ENCODE assay signal across 1 cellular context in the genomic region with DNA sequence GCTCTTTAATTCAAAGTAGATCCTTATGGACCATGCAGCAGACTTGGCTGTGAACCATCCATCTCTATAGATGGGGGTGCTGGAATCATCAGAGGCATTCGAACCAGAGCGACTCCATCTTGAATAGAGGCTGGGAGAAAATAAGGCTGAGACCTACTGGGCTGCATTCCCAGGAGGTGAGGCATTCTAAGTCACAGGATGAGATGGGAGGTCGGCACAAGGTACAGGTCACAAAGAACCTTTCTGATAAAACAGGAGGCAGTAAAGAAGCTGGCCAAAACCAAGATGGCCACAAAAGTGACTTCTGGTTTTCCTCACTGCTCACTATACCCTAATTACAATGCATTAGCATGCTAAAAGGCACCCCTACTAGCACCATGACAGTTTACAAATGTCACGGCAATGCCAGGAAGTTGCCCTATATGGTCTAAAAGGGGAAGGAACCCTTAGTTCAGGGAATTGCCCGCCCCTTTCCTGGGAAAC.
A peak's percentile ranks its signal among the peaks of the same experiment; 100 is the strongest.
TF ChIP-seq lines count a peak whose summit lies in the region.

No MANE protein-coding gene starts in this region.

TF ChIP-seq in K562, 482 proteins besides CTCF, POLR2A, EP300 and RAD21 (continued from another document and continues in another):
- TF ChIP-seq, protein P1, sequence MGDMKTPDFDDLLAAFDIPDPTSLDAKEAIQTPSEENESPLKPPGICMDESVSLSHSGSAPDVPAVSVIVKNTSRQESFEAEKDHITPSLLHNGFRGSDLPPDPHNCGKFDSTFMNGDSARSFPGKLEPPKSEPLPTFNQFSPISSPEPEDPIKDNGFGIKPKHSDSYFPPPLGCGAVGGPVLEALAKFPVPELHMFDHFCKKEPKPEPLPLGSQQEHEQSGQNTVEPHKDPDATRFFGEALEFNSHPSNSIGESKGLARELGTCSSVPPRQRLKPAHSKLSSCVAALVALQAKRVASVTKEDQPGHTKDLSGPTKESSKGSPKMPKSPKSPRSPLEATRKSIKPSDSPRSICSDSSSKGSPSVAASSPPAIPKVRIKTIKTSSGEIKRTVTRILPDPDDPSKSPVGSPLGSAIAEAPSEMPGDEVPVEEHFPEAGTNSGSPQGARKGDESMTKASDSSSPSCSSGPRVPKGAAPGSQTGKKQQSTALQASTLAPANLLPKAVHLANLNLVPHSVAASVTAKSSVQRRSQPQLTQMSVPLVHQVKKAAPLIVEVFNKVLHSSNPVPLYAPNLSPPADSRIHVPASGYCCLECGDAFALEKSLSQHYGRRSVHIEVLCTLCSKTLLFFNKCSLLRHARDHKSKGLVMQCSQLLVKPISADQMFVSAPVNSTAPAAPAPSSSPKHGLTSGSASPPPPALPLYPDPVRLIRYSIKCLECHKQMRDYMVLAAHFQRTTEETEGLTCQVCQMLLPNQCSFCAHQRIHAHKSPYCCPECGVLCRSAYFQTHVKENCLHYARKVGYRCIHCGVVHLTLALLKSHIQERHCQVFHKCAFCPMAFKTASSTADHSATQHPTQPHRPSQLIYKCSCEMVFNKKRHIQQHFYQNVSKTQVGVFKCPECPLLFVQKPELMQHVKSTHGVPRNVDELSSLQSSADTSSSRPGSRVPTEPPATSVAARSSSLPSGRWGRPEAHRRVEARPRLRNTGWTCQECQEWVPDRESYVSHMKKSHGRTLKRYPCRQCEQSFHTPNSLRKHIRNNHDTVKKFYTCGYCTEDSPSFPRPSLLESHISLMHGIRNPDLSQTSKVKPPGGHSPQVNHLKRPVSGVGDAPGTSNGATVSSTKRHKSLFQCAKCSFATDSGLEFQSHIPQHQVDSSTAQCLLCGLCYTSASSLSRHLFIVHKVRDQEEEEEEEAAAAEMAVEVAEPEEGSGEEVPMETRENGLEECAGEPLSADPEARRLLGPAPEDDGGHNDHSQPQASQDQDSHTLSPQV (IDR thresholded peaks at IDR 0.05), result no peak
- TF ChIP-seq CTBP1 (IDR thresholded peaks at IDR 0.05; ENCODE audit: borderline replicate concordance) (no peak), DACH1 (IDR thresholded peaks at IDR 0.05; ENCODE audit: partially characterized antibody) (no peak), RBFOX2 (IDR thresholded peaks at IDR 0.05; ENCODE audit: low read depth, low read length) (no peak), TOE1 (IDR thresholded peaks at IDR 0.05; ENCODE audit: borderline replicate concordance) (no peak), TOE1 (CRISPR knock-in tag; IDR thresholded peaks at IDR 0.05; ENCODE audit: borderline replicate concordance, low read depth) (no peak), TCF7 (IDR thresholded peaks at IDR 0.05; ENCODE audit: borderline replicate concordance) (no peak), SIRT6 (IDR thresholded peaks at IDR 0.05; ENCODE audit: low read depth, low read length) (no peak), ZKSCAN8 (CRISPR knock-in tag; IDR thresholded peaks at IDR 0.05) (peak; percentile 63; the same call in 1 of the 2 replicates), HMG20B (CRISPR knock-in tag; IDR thresholded peaks at IDR 0.05) (no peak), DPF2 (IDR thresholded peaks at IDR 0.05) (no peak), SMAD4 (CRISPR knock-in tag; conservative IDR thresholded peaks at IDR 0.05) (peak; percentile 57; the same call in 1 of the 2 replicates), SLC30A9 (CRISPR knock-in tag; IDR thresholded peaks at IDR 0.05) (no peak), MCM5 (IDR thresholded peaks at IDR 0.05; ENCODE audit: low read depth) (no peak), ZNF644 (tag; IDR thresholded peaks at IDR 0.05; ENCODE audit: low read depth) (no peak), ZNF830 (CRISPR knock-in tag; IDR thresholded peaks at IDR 0.05) (peak; percentile 91; the same call in 1 of the 2 replicates), MBD2 (IDR thresholded peaks at IDR 0.05; ENCODE audit: borderline replicate concordance, low read depth) (no peak), ZNF212 (CRISPR knock-in tag; IDR thresholded peaks at IDR 0.05) (no peak), TBL1XR1 (IDR thresholded peaks at IDR 0.05; ENCODE audit: low read length in 2 of 2) (no peak), ZEB2 (IDR thresholded peaks at IDR 0.05) (no peak), ZNF217 (CRISPR knock-in tag; IDR thresholded peaks at IDR 0.05) (no peak), BRCA1 (IDR thresholded peaks at IDR 0.05) (no peak), BRCA1 (CRISPR knock-in tag; IDR thresholded peaks at IDR 0.05) (no peak), STAG1 (CRISPR knock-in tag; IDR thresholded peaks at IDR 0.05; ENCODE audit: borderline replicate concordance) (no peak), HDAC1 (IDR thresholded peaks at IDR 0.05) (no peak), ZNF57 (CRISPR knock-in tag; IDR thresholded peaks at IDR 0.05) (no peak), ASH1L (IDR thresholded peaks at IDR 0.05; ENCODE audit: borderline replicate concordance, low read depth, partially characterized antibody) (no peak), SMAD1 (IDR thresholded peaks at IDR 0.05; ENCODE audit: low read depth, low read length, partially characterized antibody) (no peak), ZNF707 (CRISPR knock-in tag; conservative IDR thresholded peaks at IDR 0.05) (no peak), GABPA (tag; conservative IDR thresholded peaks at IDR 0.05; ENCODE audit: low read depth) (peak; percentile 32), DIDO1 (tag; IDR thresholded peaks at IDR 0.05; ENCODE audit: low read depth) (peak; percentile 63), NFYB (IDR thresholded peaks at IDR 0.05; ENCODE audit: extremely low read depth, insufficient read length) (no peak), MCM7 (IDR thresholded peaks at IDR 0.05) (no peak), POLR2G (IDR thresholded peaks at IDR 0.05; ENCODE audit: low read depth, low read length) (no peak), CREBBP (IDR thresholded peaks at IDR 0.05; ENCODE audit: low read depth, low read length) (no peak), MAFF (IDR thresholded peaks at IDR 0.05; ENCODE audit: low read length) (no peak), PRMT5 (CRISPR knock-in tag; IDR thresholded peaks at IDR 0.05) (no peak), JUND (IDR thresholded peaks at IDR 0.05; ENCODE audit: borderline replicate concordance, low read depth, low read length) (no peak), JUND (tag; IDR thresholded peaks at IDR 0.05; ENCODE audit: borderline replicate concordance, low read depth, low read length) (no peak), ZNF717 (CRISPR knock-in tag; IDR thresholded peaks at IDR 0.05) (no peak), NCOA1 (IDR thresholded peaks at IDR 0.05; ENCODE audit: low read depth) (no peak), RCOR1 (IDR thresholded peaks at IDR 0.05; ENCODE audit: borderline replicate concordance in 1 of 2, low read depth in 2 of 2, low read length in 2 of 2) (no peak), NFRKB (IDR thresholded peaks at IDR 0.05; ENCODE audit: low read depth) (no peak)
- TF ChIP-seq, protein P2, sequence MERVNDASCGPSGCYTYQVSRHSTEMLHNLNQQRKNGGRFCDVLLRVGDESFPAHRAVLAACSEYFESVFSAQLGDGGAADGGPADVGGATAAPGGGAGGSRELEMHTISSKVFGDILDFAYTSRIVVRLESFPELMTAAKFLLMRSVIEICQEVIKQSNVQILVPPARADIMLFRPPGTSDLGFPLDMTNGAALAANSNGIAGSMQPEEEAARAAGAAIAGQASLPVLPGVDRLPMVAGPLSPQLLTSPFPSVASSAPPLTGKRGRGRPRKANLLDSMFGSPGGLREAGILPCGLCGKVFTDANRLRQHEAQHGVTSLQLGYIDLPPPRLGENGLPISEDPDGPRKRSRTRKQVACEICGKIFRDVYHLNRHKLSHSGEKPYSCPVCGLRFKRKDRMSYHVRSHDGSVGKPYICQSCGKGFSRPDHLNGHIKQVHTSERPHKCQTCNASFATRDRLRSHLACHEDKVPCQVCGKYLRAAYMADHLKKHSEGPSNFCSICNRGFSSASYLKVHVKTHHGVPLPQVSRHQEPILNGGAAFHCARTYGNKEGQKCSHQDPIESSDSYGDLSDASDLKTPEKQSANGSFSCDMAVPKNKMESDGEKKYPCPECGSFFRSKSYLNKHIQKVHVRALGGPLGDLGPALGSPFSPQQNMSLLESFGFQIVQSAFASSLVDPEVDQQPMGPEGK (CRISPR knock-in tag; IDR thresholded peaks at IDR 0.05; ENCODE audit: borderline replicate concordance), result peak; percentile 80; the same call in 1 of the 2 replicates
- TF ChIP-seq, protein P3, sequence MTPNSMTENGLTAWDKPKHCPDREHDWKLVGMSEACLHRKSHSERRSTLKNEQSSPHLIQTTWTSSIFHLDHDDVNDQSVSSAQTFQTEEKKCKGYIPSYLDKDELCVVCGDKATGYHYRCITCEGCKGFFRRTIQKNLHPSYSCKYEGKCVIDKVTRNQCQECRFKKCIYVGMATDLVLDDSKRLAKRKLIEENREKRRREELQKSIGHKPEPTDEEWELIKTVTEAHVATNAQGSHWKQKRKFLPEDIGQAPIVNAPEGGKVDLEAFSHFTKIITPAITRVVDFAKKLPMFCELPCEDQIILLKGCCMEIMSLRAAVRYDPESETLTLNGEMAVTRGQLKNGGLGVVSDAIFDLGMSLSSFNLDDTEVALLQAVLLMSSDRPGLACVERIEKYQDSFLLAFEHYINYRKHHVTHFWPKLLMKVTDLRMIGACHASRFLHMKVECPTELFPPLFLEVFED (CRISPR knock-in tag; conservative IDR thresholded peaks at IDR 0.05), result peak; percentile 75; the same call in 1 of the 2 replicates
- TF ChIP-seq, protein P4, sequence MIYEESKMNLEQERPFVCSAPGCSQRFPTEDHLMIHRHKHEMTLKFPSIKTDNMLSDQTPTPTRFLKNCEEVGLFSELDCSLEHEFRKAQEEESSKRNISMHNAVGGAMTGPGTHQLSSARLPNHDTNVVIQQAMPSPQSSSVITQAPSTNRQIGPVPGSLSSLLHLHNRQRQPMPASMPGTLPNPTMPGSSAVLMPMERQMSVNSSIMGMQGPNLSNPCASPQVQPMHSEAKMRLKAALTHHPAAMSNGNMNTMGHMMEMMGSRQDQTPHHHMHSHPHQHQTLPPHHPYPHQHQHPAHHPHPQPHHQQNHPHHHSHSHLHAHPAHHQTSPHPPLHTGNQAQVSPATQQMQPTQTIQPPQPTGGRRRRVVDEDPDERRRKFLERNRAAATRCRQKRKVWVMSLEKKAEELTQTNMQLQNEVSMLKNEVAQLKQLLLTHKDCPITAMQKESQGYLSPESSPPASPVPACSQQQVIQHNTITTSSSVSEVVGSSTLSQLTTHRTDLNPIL (CRISPR knock-in tag; IDR thresholded peaks at IDR 0.05), result peak; percentile 76; the same call in 1 of the 2 replicates
- TF ChIP-seq, protein P5, sequence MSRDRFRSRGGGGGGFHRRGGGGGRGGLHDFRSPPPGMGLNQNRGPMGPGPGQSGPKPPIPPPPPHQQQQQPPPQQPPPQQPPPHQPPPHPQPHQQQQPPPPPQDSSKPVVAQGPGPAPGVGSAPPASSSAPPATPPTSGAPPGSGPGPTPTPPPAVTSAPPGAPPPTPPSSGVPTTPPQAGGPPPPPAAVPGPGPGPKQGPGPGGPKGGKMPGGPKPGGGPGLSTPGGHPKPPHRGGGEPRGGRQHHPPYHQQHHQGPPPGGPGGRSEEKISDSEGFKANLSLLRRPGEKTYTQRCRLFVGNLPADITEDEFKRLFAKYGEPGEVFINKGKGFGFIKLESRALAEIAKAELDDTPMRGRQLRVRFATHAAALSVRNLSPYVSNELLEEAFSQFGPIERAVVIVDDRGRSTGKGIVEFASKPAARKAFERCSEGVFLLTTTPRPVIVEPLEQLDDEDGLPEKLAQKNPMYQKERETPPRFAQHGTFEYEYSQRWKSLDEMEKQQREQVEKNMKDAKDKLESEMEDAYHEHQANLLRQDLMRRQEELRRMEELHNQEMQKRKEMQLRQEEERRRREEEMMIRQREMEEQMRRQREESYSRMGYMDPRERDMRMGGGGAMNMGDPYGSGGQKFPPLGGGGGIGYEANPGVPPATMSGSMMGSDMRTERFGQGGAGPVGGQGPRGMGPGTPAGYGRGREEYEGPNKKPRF (IDR thresholded peaks at IDR 0.05; ENCODE audit: low read depth, low read length), result no peak
- TF ChIP-seq, protein P6, sequence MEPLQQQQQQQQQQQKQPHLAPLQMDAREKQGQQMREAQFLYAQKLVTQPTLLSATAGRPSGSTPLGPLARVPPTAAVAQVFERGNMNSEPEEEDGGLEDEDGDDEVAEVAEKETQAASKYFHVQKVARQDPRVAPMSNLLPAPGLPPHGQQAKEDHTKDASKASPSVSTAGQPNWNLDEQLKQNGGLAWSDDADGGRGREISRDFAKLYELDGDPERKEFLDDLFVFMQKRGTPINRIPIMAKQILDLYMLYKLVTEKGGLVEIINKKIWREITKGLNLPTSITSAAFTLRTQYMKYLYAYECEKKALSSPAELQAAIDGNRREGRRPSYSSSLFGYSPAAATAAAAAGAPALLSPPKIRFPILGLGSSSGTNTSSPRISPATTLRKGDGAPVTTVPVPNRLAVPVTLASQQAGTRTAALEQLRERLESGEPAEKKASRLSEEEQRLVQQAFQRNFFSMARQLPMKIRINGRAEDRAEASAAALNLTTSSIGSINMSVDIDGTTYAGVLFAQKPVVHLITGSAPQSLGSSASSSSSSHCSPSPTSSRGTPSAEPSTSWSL (CRISPR knock-in tag; IDR thresholded peaks at IDR 0.05; ENCODE audit: borderline replicate concordance), result no peak
- TF ChIP-seq, protein P7, sequence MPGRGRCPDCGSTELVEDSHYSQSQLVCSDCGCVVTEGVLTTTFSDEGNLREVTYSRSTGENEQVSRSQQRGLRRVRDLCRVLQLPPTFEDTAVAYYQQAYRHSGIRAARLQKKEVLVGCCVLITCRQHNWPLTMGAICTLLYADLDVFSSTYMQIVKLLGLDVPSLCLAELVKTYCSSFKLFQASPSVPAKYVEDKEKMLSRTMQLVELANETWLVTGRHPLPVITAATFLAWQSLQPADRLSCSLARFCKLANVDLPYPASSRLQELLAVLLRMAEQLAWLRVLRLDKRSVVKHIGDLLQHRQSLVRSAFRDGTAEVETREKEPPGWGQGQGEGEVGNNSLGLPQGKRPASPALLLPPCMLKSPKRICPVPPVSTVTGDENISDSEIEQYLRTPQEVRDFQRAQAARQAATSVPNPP (IDR thresholded peaks at IDR 0.05; ENCODE audit: borderline replicate concordance, insufficient read depth, insufficient read length), result no peak
- TF ChIP-seq, protein P8, sequence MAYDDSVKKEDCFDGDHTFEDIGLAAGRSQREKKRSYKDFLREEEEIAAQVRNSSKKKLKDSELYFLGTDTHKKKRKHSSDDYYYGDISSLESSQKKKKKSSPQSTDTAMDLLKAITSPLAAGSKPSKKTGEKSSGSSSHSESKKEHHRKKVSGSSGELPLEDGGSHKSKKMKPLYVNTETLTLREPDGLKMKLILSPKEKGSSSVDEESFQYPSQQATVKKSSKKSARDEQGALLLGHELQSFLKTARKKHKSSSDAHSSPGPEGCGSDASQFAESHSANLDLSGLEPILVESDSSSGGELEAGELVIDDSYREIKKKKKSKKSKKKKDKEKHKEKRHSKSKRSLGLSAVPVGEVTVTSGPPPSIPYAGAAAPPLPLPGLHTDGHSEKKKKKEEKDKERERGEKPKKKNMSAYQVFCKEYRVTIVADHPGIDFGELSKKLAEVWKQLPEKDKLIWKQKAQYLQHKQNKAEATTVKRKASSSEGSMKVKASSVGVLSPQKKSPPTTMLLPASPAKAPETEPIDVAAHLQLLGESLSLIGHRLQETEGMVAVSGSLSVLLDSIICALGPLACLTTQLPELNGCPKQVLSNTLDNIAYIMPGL (CRISPR knock-in tag; IDR thresholded peaks at IDR 0.05), result no peak
- TF ChIP-seq, protein P9, sequence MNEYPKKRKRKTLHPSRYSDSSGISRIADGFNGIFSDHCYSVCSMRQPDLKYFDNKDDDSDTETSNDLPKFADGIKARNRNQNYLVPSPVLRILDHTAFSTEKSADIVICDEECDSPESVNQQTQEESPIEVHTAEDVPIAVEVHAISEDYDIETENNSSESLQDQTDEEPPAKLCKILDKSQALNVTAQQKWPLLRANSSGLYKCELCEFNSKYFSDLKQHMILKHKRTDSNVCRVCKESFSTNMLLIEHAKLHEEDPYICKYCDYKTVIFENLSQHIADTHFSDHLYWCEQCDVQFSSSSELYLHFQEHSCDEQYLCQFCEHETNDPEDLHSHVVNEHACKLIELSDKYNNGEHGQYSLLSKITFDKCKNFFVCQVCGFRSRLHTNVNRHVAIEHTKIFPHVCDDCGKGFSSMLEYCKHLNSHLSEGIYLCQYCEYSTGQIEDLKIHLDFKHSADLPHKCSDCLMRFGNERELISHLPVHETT (CRISPR knock-in tag; conservative IDR thresholded peaks at IDR 0.05 in 1 of 2, IDR thresholded peaks at IDR 0.05 in 1 of 2), result peak in 1 of 2 experiments; percentile 93; a peak in 2 of 4 replicates
